1 cellular context compared by ENCODE assay signal in the genomic region with DNA sequence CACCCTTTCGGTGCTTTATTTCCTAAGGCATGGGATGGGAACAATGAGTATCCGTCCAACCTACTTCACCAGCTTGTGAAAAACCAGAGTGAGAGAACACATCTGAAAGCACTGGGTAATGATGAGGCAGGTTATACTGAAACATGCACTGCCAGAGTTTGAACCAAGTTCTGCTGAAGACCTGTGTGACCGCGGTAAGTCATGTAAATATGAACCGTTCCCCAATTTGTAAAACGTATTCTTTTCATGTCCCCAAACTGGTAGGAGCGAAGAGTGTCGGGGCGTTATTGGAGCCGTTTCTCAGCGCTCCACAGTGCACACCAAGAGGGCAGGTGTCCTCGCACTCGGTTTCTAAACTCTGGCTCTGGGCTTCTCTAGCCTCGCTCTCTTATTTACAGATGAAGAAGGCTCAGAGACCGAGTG.
TF ChIP-seq lines count a peak whose summit lies in the region.

No MANE protein-coding gene starts in this region.

TF ChIP-seq in GM23338, 12 proteins besides CTCF, POLR2A, EP300 and RAD21 (continued from another document):
- TF ChIP-seq, protein P1, sequence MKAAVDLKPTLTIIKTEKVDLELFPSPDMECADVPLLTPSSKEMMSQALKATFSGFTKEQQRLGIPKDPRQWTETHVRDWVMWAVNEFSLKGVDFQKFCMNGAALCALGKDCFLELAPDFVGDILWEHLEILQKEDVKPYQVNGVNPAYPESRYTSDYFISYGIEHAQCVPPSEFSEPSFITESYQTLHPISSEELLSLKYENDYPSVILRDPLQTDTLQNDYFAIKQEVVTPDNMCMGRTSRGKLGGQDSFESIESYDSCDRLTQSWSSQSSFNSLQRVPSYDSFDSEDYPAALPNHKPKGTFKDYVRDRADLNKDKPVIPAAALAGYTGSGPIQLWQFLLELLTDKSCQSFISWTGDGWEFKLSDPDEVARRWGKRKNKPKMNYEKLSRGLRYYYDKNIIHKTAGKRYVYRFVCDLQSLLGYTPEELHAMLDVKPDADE (IDR thresholded peaks at IDR 0.05): no peak
- no peak for TF ChIP-seq EZH2phosphoT487 (IDR thresholded peaks at IDR 0.05; ENCODE audit: unreplicated experiment)
- no peak for TF ChIP-seq ZNF114 (CRISPR knock-in tag; IDR thresholded peaks at IDR 0.05)
- TF ChIP-seq NANOG (IDR thresholded peaks at IDR 0.05; ENCODE audit: borderline replicate concordance): no peak
- TF ChIP-seq POLR2AphosphoS5 (IDR thresholded peaks at IDR 0.05; ENCODE audit: low read depth): no peak
- TF ChIP-seq CREB1 (CRISPR knock-in tag; IDR thresholded peaks at IDR 0.05; ENCODE audit: low read depth): no peak
